23 cellular contexts compared by ENCODE assay signal in genomic region chr22:23211622-23212021, GRCh38. TPM values are rescaled to one million over a fixed set of nuclear protein-coding genes. Genes with fewer than 3 reads are reported as not detected.
DNase-seq lines count a peak whose midpoint lies in the region; ATAC-seq, FAIRE-seq and TF ChIP-seq lines count a peak whose summit lies in the region.
"Had no signal": no experiment of that assay in that cellular context is flagged by ENCODE, and none has a peak within 500 bp of the region (broad histone marks: within the 10 kb centered on the region; RNA-seq: fewer than 3 reads in every experiment).

No MANE protein-coding gene starts in this region.

- no peak for TF ChIP-seq RAD21 in HepG2 (CRISPR knock-in tag; IDR thresholded peaks at IDR 0.05)

- no peak for FAIRE-seq in HepG2 (lab: Jason Lieb, UNC)
- FAIRE-seq: bronchial epithelial cell, urothelium cell line had no signal

- H3K79me1 ChIP-seq in mesendoderm (ENCODE audit: low read length): peaks cover 49% of the 10 kb centered on the region

- no peak overlapping the region for H3K4ac ChIP-seq in mesendoderm (ENCODE audit: low read depth, low read length)

- H3K27ac Mint-ChIP-seq in T-helper 17 cell: peak overlapping the region; percentile 74
- H3K27ac Mint-ChIP-seq: T-helper 2 cell treated with Interferon-gamma antibody and Interleukin-4, amounts not matched to agents 5 μg/mL and 100 μg/mL, for 36 hours had no signal

- WGBS in mesendoderm (ENCODE audit: extremely low coverage, insufficient coverage, low lambda C conversion rate): no CpG with 5 or more reads among the region's 3 CpGs
- WGBS in HepG2 (ENCODE audit: low lambda C conversion rate): 96% methylated on average over 3 of the region's 3 CpGs

- peaks cover 4% of the 10 kb centered on the region; the same call in 1 of the 2 replicates for H4K20me1 ChIP-seq in HepG2 (ENCODE audit: insufficient read depth, low read length)

- ATAC-seq in T-helper 17 cell (no peak), GM19452 (IDR thresholded peaks at IDR 0.05; ENCODE audit: unreplicated experiment) (no peak), HepG2 (no peak)

- H3K9ac ChIP-seq in mesendoderm (ENCODE audit: low read length): no peak overlapping the region
- no peak overlapping the region for H3K9ac ChIP-seq in HepG2 (ENCODE audit: insufficient read depth, low read depth, low read length)
- H3K9ac ChIP-seq: SK-N-SH had no signal

- no peak for TF ChIP-seq EP300 in HepG2 (IDR thresholded peaks at IDR 0.05; ENCODE audit: low read depth in 2 of 2, low read length in 2 of 2)
- no peak for TF ChIP-seq EP300 in HepG2 (CRISPR knock-in tag; IDR thresholded peaks at IDR 0.05; ENCODE audit: borderline replicate concordance)

- H3K9me3 ChIP-seq in cardiac muscle cell (ENCODE audit: low read depth) (no peaks in the 10 kb centered on the region), T-helper 17 cell (ENCODE audit: control insufficient read depth, low read length, poor library complexity, severe bottlenecking) (no peaks in the 10 kb centered on the region), HepG2 (ENCODE audit: low read length) (no peaks in the 10 kb centered on the region)
- H3K9me3 ChIP-seq: BE2C, SK-N-SH had no signal

- H2AK5ac ChIP-seq in mesendoderm (ENCODE audit: low read length): no peak overlapping the region

- H3K4me1 ChIP-seq in cardiac muscle cell (ENCODE audit: low read depth): peaks cover 10% of the 10 kb centered on the region
- H3K4me1 ChIP-seq in mesendoderm (ENCODE audit: control insufficient read depth, low read depth, low read length): peaks cover 6% of the 10 kb centered on the region
- H3K4me1 ChIP-seq in HepG2 (ENCODE audit: insufficient read depth, low read length): peaks cover 19% of the 10 kb centered on the region
- H3K4me1 ChIP-seq: BE2C had no signal

- H3K36me3 Mint-ChIP-seq in T-helper 17 cell (ENCODE audit: low read depth): peaks cover 2% of the 10 kb centered on the region

- no peak overlapping the region for H4K5ac ChIP-seq in mesendoderm (ENCODE audit: low read length)

- H2AFZ ChIP-seq in HepG2 (ENCODE audit: low read length): no peak overlapping the region

- no peak for DNase-seq in cardiac muscle cell (ENCODE audit: low read depth in 1 of 2, low spot score in 1 of 2)
- no peak for DNase-seq in cardiac septum (ENCODE audit: low spot score)
- DNase-seq in T-helper 17 cell: no peak
- no peak for DNase-seq in mesendoderm
- no peak for DNase-seq in cerebellum (ENCODE audit: low spot score)
- DNase-seq in HepG2 (ENCODE audit: low spot score): no peak
- DNase-seq in GM20000 (ENCODE audit: low spot score): no peak
- DNase-seq: activated CD8-positive, alpha-beta memory T cell treated with anti-CD3 and anti-CD28 coated beads, Interleukin-2, amount 50 U/mL, for 4 hours; activated effector memory CD4-positive, alpha-beta T cell treated with Interleukin-2 at 50 U/mL for 16 hours; amniotic stem cell; BE2C; Calu3; NCI-H1092 treated with DMSO at 0.1 percent for 48 hours; NCI-H187 treated with DMSO at 0.1 percent for 48 hours; nucleus accumbens; SK-N-SH; stimulated activated CD4-positive, alpha-beta T cell treated with anti-CD3 and anti-CD28 coated beads, Interleukin-1b, Interleukin-23, amount 100 ng/mL, for 48 hours; WERI-Rb-1 had no signal

- no peak overlapping the region for H3K18ac ChIP-seq in mesendoderm (ENCODE audit: low read length)

- no peak overlapping the region for H4K8ac ChIP-seq in mesendoderm (ENCODE audit: low read depth, low read length)

- no peak overlapping the region for H2BK5ac ChIP-seq in mesendoderm (ENCODE audit: low read length)

- H2BK15ac ChIP-seq in mesendoderm (replicated peaks; ENCODE audit: low read depth): no peak overlapping the region

- POLR2A ChIA-PET in HepG2 (lab: Yijun Ruan, JAX): no interaction called here

- H3K23ac ChIP-seq in mesendoderm (ENCODE audit: low read length): peak overlapping the region; percentile 53

- H3K27ac ChIP-seq in cardiac muscle cell: peak overlapping the region; percentile 49
- no peak overlapping the region for H3K27ac ChIP-seq in mesendoderm (ENCODE audit: low read depth, low read length)
- no peak overlapping the region for H3K27ac ChIP-seq in HepG2 (ENCODE audit: extremely low read length, insufficient read depth, low read length)
- H3K27ac ChIP-seq: WERI-Rb-1 had no signal

- no peak overlapping the region for H3K56ac ChIP-seq in mesendoderm (ENCODE audit: low read length)

- H3K27me3 ChIP-seq in cardiac muscle cell (no peaks in the 10 kb centered on the region), mesendoderm (ENCODE audit: insufficient read depth, low read length, poor library complexity) (no peaks in the 10 kb centered on the region), HepG2 (ENCODE audit: control insufficient read depth in 1 of 2, insufficient read depth in 2 of 2, low read length in 2 of 2) (no peaks in the 10 kb centered on the region)
- H3K27me3 ChIP-seq: BE2C, dorsolateral prefrontal cortex had no signal

- H3K79me2 ChIP-seq in mesendoderm (ENCODE audit: control insufficient read depth, insufficient read depth, low read length) (peaks cover 78% of the 10 kb centered on the region), HepG2 (ENCODE audit: insufficient read depth, low read length) (peaks cover 75% of the 10 kb centered on the region)

- no TSS peak for BruUV-seq in HepG2 (replicated peaks; lab: Mats Ljungman, UMichigan)

- H3K36me3 ChIP-seq in cardiac muscle cell (no peaks in the 10 kb centered on the region), mesendoderm (ENCODE audit: control insufficient read depth, insufficient read depth, low read length) (no peaks in the 10 kb centered on the region), HepG2 (replicated peaks in 1 of 2; ENCODE audit: control insufficient read depth in 1 of 2, insufficient read depth in 2 of 2, low read length in 2 of 2) (peaks cover 4 to 28% of the 10 kb centered on the region in 2 experiments; a peak in 3 of 5 replicates)

- in situ Hi-C loops in HepG2 (cut with HindIII; ENCODE audit: extremely low pct_ligation_motif_present, low pct_unique_long_range_greater_than_20kb): no loop called here

- intact Hi-C loops in cardiac septum (cut with DNase I) (no loop called here), HepG2 (cut with micrococcal nuclease; ENCODE audit: unreplicated experiment) (no loop called here)

- no peak overlapping the region for H3K4me3 ChIP-seq in cardiac muscle cell
- H3K4me3 ChIP-seq in mesendoderm (ENCODE audit: low read length): no peak overlapping the region
- no peak overlapping the region for H3K4me3 ChIP-seq in HepG2 (replicated peaks in 1 of 3; ENCODE audit: insufficient read depth in 1 of 3, low read depth in 2 of 3, low read length in 3 of 3)
- H3K4me3 ChIP-seq: dorsolateral prefrontal cortex had no signal

- CTCF ChIA-PET in HepG2 (lab: Yijun Ruan, JAX; ENCODE audit: low intra/inter-chr PET ratio, low total read pairs): no interaction called here

- H3K4me2 ChIP-seq in mesendoderm (ENCODE audit: low read length) (no peak overlapping the region), HepG2 (ENCODE audit: low read depth, low read length) (no peak overlapping the region)
- H3K4me2 ChIP-seq: SK-N-SH had no signal

- TF ChIP-seq CTCF in cardiac muscle cell (IDR thresholded peaks at IDR 0.05; ENCODE audit: low read depth, low read length) (no peak), HepG2 (CRISPR knock-in tag; IDR thresholded peaks at IDR 0.05) (no peak), GM20000 (IDR thresholded peaks at IDR 0.05; ENCODE audit: extremely low read depth, missing control alignments) (no peak)

- H3K27me3 Mint-ChIP-seq in T-helper 17 cell: no peaks in the 10 kb centered on the region

- TF ChIP-seq POLR2A in HepG2 (IDR thresholded peaks at IDR 0.05; ENCODE audit: insufficient read depth in 1 of 2, low read depth in 2 of 2, low read length in 2 of 2): no peak

- H3K4me3 Mint-ChIP-seq in T-helper 17 cell: no peak overlapping the region
- H3K4me3 Mint-ChIP-seq: T-helper 2 cell treated with Interferon-gamma antibody and Interleukin-4, amounts not matched to agents 5 μg/mL and 100 μg/mL, for 36 hours had no signal

- H3K4me1 Mint-ChIP-seq in T-helper 17 cell: peaks cover 54% of the 10 kb centered on the region

- no peak overlapping the region for H2BK120ac ChIP-seq in mesendoderm (ENCODE audit: low read depth, low read length)

TF ChIP-seq in HepG2, 621 proteins besides CTCF, POLR2A, EP300 and RAD21 (continues in another document):
- TF ChIP-seq SRSF1 (optimal IDR thresholded peaks at IDR 0.05; ENCODE audit: low read depth, low read length) (no peak), ZNF335 (CRISPR knock-in tag; IDR thresholded peaks at IDR 0.05) (no peak), ZFAT (CRISPR knock-in tag; conservative IDR thresholded peaks at IDR 0.05) (no peak), FOXM1 (CRISPR knock-in tag; IDR thresholded peaks at IDR 0.05) (no peak), NR2F6 (IDR thresholded peaks at IDR 0.05) (no peak), NR2F6 (CRISPR knock-in tag; IDR thresholded peaks at IDR 0.05) (no peak)

RNA-seq across cellular contexts. Expression of gene BCR, which starts 31.3 kb away (rescaled TPM):
- 40.9 and 53.1 TPM in 2 replicates for total RNA-seq in cardiac muscle cell
- polyA plus RNA-seq in cardiac muscle cell: 30.1 and 30.9 TPM in 2 replicates
- 24.3 TPM for total RNA-seq in cardiac septum
- 10 to 100 TPM; 91.8 to 93.2 TPM for total RNA-seq in T-helper 17 cell
- 26.5 TPM for polyA plus RNA-seq in mesendoderm (2013, experiment 1 of 2)
- 26.2 TPM for polyA plus RNA-seq in mesendoderm (2013, experiment 2 of 2)
- total RNA-seq in cerebellum: 57.5 TPM
- 33.6 and 35.4 TPM in 2 replicates for total RNA-seq in HepG2 (2016; rRNA removed; fragmentation: Illumina TruSeq; extraction: Trizol)
- total RNA-seq in HepG2 (2016; cell fraction: cytosol; rRNA removed; fragmentation: Illumina TruSeq; extraction: Trizol; ENCODE audit: low read depth): 10.9 and 12.3 TPM in 2 replicates
- 29.4 and 37.4 TPM in 2 replicates for total RNA-seq in HepG2 (2016; cell fraction: insoluble cytoplasmic fraction; rRNA removed; fragmentation: Illumina TruSeq; extraction: Trizol)
- 17.4 and 22.3 TPM in 2 replicates for total RNA-seq in HepG2 (2016; cell fraction: membrane; rRNA removed; fragmentation: Illumina TruSeq; extraction: Trizol)
- total RNA-seq in HepG2 (2016; cell fraction: nucleus; rRNA removed; fragmentation: Illumina TruSeq; extraction: Trizol): 26.4 and 32.2 TPM in 2 replicates
- 19.9 and 21.9 TPM in 2 replicates for polyA plus RNA-seq in HepG2 (2011; rRNA removed)
- polyA plus RNA-seq in HepG2 (2011; cell fraction: cytosol; rRNA removed): 28.9 and 33.8 TPM in 2 replicates
- polyA plus RNA-seq in HepG2 (2011; cell fraction: nucleus; rRNA removed): 66.0 and 71.9 TPM in 2 replicates
- 21.2 and 25.3 TPM in 2 replicates for polyA plus RNA-seq in HepG2 (2012)
- polyA plus RNA-seq in HepG2 (2016; cell fraction: cytosol; fragmentation: Illumina TruSeq; extraction: Trizol; ENCODE audit: low read depth): 2.3 and 4.6 TPM in 2 replicates
- 26.5 and 34.8 TPM in 2 replicates for polyA plus RNA-seq in HepG2 (2016; cell fraction: insoluble cytoplasmic fraction; fragmentation: Illumina TruSeq; extraction: Trizol; ENCODE audit: low read depth)
- polyA plus RNA-seq in HepG2 (2016; cell fraction: membrane; fragmentation: Illumina TruSeq; extraction: Trizol; ENCODE audit: low read depth): 11.6 and 12.9 TPM in 2 replicates
- polyA plus RNA-seq in HepG2 (2016; cell fraction: nucleus; fragmentation: Illumina TruSeq; extraction: Trizol; ENCODE audit: insufficient read depth, low read depth): 45.4 and 51.6 TPM in 2 replicates
- polyA minus RNA-seq in HepG2 (2011; rRNA and poly(A)+ RNA removed; ENCODE audit: low replicate concordance): 67.7 and 82.7 TPM in 2 replicates
- 43.0 and 57.5 TPM in 2 replicates for polyA minus RNA-seq in HepG2 (2011; cell fraction: cytosol; rRNA and poly(A)+ RNA removed)
- polyA minus RNA-seq in HepG2 (2011; cell fraction: nucleus; rRNA and poly(A)+ RNA removed): 24.6 and 32.1 TPM in 2 replicates
